In the genomic region with DNA sequence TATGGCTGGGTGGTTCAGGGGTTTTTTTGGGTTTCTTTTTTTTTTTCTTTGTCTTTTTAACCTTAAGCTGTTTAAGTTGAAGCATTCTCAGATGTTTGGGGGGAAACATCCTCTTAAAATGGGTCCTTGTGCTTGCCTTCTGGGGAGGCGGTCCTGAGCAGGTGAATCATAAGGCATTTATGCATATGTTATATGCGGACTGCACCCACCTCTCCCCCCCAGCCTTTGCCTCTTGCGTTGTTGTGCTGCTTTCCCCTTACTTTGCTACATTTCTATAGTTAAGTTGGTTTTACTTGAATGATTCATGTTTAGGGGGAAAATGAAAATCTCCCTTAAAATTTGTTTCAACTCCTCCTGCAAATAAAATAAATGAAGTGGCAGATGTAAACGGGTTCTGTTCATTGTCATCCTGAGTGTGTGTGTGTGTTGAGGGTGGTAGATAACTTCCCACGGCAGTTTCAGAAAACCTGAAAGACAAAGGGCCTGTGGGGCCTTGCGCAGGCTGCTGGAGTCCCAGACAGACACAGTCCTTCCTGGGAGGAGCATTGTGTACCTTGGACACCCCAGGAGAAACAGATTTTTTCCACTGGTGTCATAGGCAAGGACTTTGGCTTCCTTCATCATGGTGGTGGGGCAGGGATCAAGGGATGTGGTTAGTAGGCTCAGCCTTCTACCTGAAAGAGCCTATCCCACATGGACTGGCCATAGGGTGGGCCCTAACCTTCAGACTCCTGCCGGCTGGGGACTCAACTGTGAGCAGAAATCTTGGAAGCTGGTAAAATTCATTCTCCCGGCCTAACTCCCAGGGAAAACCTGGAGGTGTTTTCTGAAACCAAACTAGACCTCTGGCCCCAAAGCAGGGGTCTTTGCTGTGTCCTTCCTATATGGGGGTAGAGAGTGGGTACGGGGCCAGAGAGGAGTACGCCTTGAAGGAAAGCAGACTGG, we compare ENCODE assay signal across 1 cellular context.
TF ChIP-seq lines count a peak whose summit lies in the region.

No MANE protein-coding gene starts in this region.

TF ChIP-seq in H1, 55 proteins besides CTCF, POLR2A, EP300 and RAD21:
- no peak for TF ChIP-seq CBX5 (IDR thresholded peaks at IDR 0.05; ENCODE audit: low read depth, low read length)
- no peak for TF ChIP-seq PHF8 (conservative IDR thresholded peaks at IDR 0.05; ENCODE audit: low read depth, low read length)
- TF ChIP-seq ASH2L (IDR thresholded peaks at IDR 0.05; ENCODE audit: low read length), result no peak
